Comparison of ENCODE assay signal across 8 cellular contexts in genomic region chr1:201505505-201505893, GRCh38. TPM values are rescaled to one million over a fixed set of nuclear protein-coding genes. Genes with fewer than 3 reads are reported as not detected.
DNase-seq lines count a peak whose midpoint lies in the region; ATAC-seq, FAIRE-seq and TF ChIP-seq lines count a peak whose summit lies in the region.

No MANE protein-coding gene starts in this region.

- no peaks in the 10 kb centered on the region for H3K9me3 ChIP-seq in adrenal gland (replicated peaks in 1 of 3)
- H3K9me3 ChIP-seq in kidney (ENCODE audit: control insufficient read depth in 1 of 2, low read length in 2 of 2): no peaks in the 10 kb centered on the region
- no peaks in the 10 kb centered on the region for H3K9me3 ChIP-seq in thoracic aorta

- H3K4me3 ChIP-seq in adrenal gland: peak overlapping the region in 1 of 4 donors; percentile 71
- peak overlapping the region; percentile 81 to 88 for H3K4me3 ChIP-seq in kidney (ENCODE audit: low read length in 2 of 2)
- peak overlapping the region; percentile 94 for H3K4me3 ChIP-seq in thoracic aorta
- no peak overlapping the region for H3K4me3 ChIP-seq in lower leg skin (ENCODE audit: low read depth, poor library complexity, severe bottlenecking)

- H3K36me3 ChIP-seq in adrenal gland (replicated peaks in 1 of 2) (no peaks in the 10 kb centered on the region), kidney (ENCODE audit: control insufficient read depth in 1 of 2, insufficient read depth in 2 of 2, low read length in 2 of 2) (no peaks in the 10 kb centered on the region), thoracic aorta (no peaks in the 10 kb centered on the region)

- TF ChIP-seq POLR2A in adrenal gland (IDR thresholded peaks at IDR 0.05) (peak; percentile 23 to 45), lower leg skin (IDR thresholded peaks at IDR 0.05) (no peak)

- WGBS in adrenal gland, 4 donors: 30 to 47% (median 37%) methylated on average over 4 of the region's 4 CpGs
- WGBS in lower leg skin, 2 donors: 0 to 4% methylated on average over 4 of the region's 4 CpGs

- no peak for TF ChIP-seq CTCF in adrenal gland (IDR thresholded peaks at IDR 0.05)
- TF ChIP-seq CTCF in kidney (IDR thresholded peaks at IDR 0.05; ENCODE audit: borderline replicate concordance, extremely low read depth, insufficient read depth): no peak
- TF ChIP-seq CTCF in thoracic aorta (IDR thresholded peaks at IDR 0.05): no peak
- no peak for TF ChIP-seq CTCF in lower leg skin (IDR thresholded peaks at IDR 0.05)

- ATAC-seq in thoracic aorta (ENCODE audit: insufficient number of reproducible peaks, low FRiP score, low read depth) (no peak), HG02610 (IDR thresholded peaks at IDR 0.05; ENCODE audit: unreplicated experiment) (no peak)

- peak; percentile 96 for DNase-seq in DMS53 treated with DMSO at 0.1 percent for 48 hours (lab: John Stamatoyannopoulos, UW; ENCODE audit: unreplicated experiment)
- DNase-seq in M059J (ENCODE audit: low read depth): peak; percentile 86
- peak in 2 of 7 donors; percentile 25 to 44 for DNase-seq in adrenal gland
- no peak for DNase-seq in kidney
- DNase-seq in thoracic aorta (ENCODE audit: low spot score): no peak
- no peak for DNase-seq in lower leg skin (ENCODE audit: low spot score in 2 of 2)
- no peak for DNase-seq in nucleus accumbens (lab: John Stamatoyannopoulos, UW)

- intact Hi-C loops in adrenal gland (cut with DNase I) (no loop called here), kidney (cut with DNase I) (no loop called here), lower leg skin (cut with DNase I; ENCODE audit: low total_unique reads) (no loop called here)

- FAIRE-seq in kidney (lab: Jason Lieb, UNC): no peak

- H3K9ac ChIP-seq in kidney (ENCODE audit: low read length in 2 of 2): peak overlapping the region; percentile 80 to 93

- H3K27ac ChIP-seq in adrenal gland (peak overlapping the region in 4 of 5 donors; percentile 70 to 92 (median 80)), kidney (ENCODE audit: low read depth in 2 of 2, low read length in 2 of 2) (peak overlapping the region; percentile 95 to 96), thoracic aorta (peak overlapping the region; percentile 94 to 96)

- no peaks in the 10 kb centered on the region for H3K27me3 ChIP-seq in adrenal gland
- no peaks in the 10 kb centered on the region for H3K27me3 ChIP-seq in thoracic aorta (replicated peaks; ENCODE audit: insufficient read depth)

- H3K4me1 ChIP-seq in adrenal gland (replicated peaks in 1 of 2): peaks cover 0 to 31% of the 10 kb centered on the region in 2 donors
- peaks cover 28 to 35% of the 10 kb centered on the region in 2 donors for H3K4me1 ChIP-seq in kidney (ENCODE audit: control insufficient read depth in 1 of 2, insufficient read depth in 1 of 2, low read depth in 1 of 2, low read length in 2 of 2)
- H3K4me1 ChIP-seq in thoracic aorta (ENCODE audit: control insufficient read depth in 1 of 2, low read depth in 2 of 2): peaks cover 22 to 55% of the 10 kb centered on the region in 2 donors

RNA-seq across cellular contexts. Expression of gene CSRP1, which starts 1.4 kb away (rescaled TPM):
- 565 and 854 TPM in 2 replicates for total RNA-seq in M059J (2014; rRNA removed; shearing (Covaris generic))
- 100 to 1,000 TPM in 5 of 8 donors, 10 to 100 TPM in 3; 67.6 to 470 (median 200) TPM for total RNA-seq in adrenal gland
- 100 to 1,000 TPM in 2 of 3 donors, 10 to 100 TPM in 1; 85.6 to 159 (median 156) TPM for polyA plus RNA-seq in adrenal gland
- total RNA-seq in kidney: 236 TPM
- 211 TPM for polyA plus RNA-seq in kidney (ENCODE audit: insufficient read depth, low read depth, low replicate concordance)
- total RNA-seq in thoracic aorta: 1,000 to 10,000 TPM; 2,051 to 3,060 TPM
- total RNA-seq in lower leg skin: 100 to 1,000 TPM; 310 to 627 (median 401) TPM

RNA-seq across cellular contexts. Expression of gene NAV1, which starts 33.4 kb away (rescaled TPM):
- total RNA-seq in M059J (2014; rRNA removed; shearing (Covaris generic)): 16.3 and 43.1 TPM in 2 replicates
- total RNA-seq in adrenal gland (10 to 100 TPM; 12.4 to 21.9 (median 17.1) TPM), kidney (23.0 TPM), thoracic aorta (100 to 1,000 TPM; 126 to 255 TPM), lower leg skin (10 to 100 TPM; 12.1 to 34.2 (median 19.2) TPM)
- polyA plus RNA-seq in adrenal gland (10 to 100 TPM in 1 of 3 donors, 1 to 10 TPM in 2; 3.0 to 11.3 (median 4.4) TPM), kidney (ENCODE audit: insufficient read depth, low read depth, low replicate concordance) (1.7 TPM)

RNA-seq across cellular contexts. Expression of gene PHLDA3, which starts 36.5 kb away (rescaled TPM):
- total RNA-seq in M059J (2014; rRNA removed; shearing (Covaris generic)): 7.6 and 17.3 TPM in 2 replicates
- total RNA-seq in adrenal gland: 10 to 100 TPM; 14.5 to 64.7 (median 30.6) TPM
- polyA plus RNA-seq in adrenal gland: 10 to 100 TPM in 2 of 3 donors, 1 to 10 TPM in 1; 2.1 to 30.7 (median 30.4) TPM
- 25.6 TPM for total RNA-seq in kidney
- polyA plus RNA-seq in kidney (ENCODE audit: insufficient read depth, low read depth, low replicate concordance): 27.3 TPM
- total RNA-seq in thoracic aorta: 100 to 1,000 TPM in 1 of 2 donors, 10 to 100 TPM in 1; 65.7 to 134 TPM
- 100 to 1,000 TPM in 1 of 4 donors, 10 to 100 TPM in 3; 63.0 to 110 (median 72.1) TPM for total RNA-seq in lower leg skin

Comparison
In these comparisons a context has a peak if more than half of its experiments do, and no peak if none do; other contexts are left out.
1. DNase-seq: peak in DMS53 treated with DMSO at 0.1 percent for 48 hours (single experiment) and M059J (single experiment); none in kidney (single experiment), thoracic aorta (single experiment), lower leg skin (0 of 2) and nucleus accumbens (0 of 56).
2. POLR2A ChIP-seq: peak in adrenal gland (2 of 2); none in lower leg skin (0 of 2).
3. Peak in every context shown above with its lines, with median percentiles within 50 percentile points of each other: H3K27ac ChIP-seq.